13 cellular contexts compared by ENCODE assay signal in the genomic region with DNA sequence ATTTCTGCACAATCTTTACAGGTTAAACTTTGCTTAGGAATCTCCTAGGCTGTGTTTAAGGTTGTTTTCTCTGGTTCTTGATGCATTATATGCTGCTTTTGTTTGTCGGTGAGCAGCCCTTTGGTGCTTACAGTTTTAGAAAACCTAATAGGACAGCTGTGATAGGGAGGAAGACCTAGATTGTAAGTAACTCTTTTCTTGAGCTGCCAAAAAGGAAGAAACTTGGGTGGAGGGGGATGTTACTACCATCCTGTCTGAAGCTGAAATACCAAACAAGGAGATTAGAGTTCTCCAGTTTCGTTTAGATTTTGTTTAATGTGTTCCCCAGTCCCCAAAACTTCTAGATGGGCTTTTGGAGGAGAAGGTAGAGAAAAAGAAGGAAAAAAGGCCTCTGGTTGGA.
"Had no signal": no experiment of that assay in that cellular context is flagged by ENCODE, and none has a peak within 500 bp of the region (broad histone marks: within the 10 kb centered on the region; RNA-seq: fewer than 3 reads in every experiment).

No MANE protein-coding gene starts in this region.

- H3K36me3 ChIP-seq: ovary had no signal

- H3K9me3 ChIP-seq: ascending aorta, ovary had no signal

- H3K27ac ChIP-seq: ascending aorta, ovary had no signal

- H3K4me3 ChIP-seq: ascending aorta, ovary had no signal

- H3K27me3 ChIP-seq: ascending aorta, ovary had no signal

- ATAC-seq: activated CD4-positive, CD25-positive, alpha-beta regulatory T cell treated with anti-CD3 and anti-CD28 coated beads, Interleukin-2, amount 50 U/mL, for 24 hours; activated T-cell treated with anti-CD3 and anti-CD28 coated beads, Interleukin-2, amount 50 U/mL, for 72 hours; T-helper 17 cell had no signal

- DNase-seq: activated CD4-positive, alpha-beta T cell treated with anti-CD3 and anti-CD28 coated beads, Interleukin-2, amount 50 U/mL, for 48 hours; activated gamma-delta T cell treated with Interleukin-2 at 50 U/mL for 16 hours; activated T-cell treated with anti-CD3 and anti-CD28 coated beads, Interleukin-2, amount 50 U/mL, for 72 hours; effector CD4-positive, alpha-beta T cell; foreskin melanocyte; kidney; ovary; retina; SHP77 treated with DMSO at 0.1 percent for 48 hours; small intestine; T-helper 17 cell had no signal
